In genomic region chr22:49006207-49007012, GRCh38 we compare ENCODE assay signal across 17 cellular contexts.
"Had no signal": no experiment of that assay in that cellular context is flagged by ENCODE, and none has a peak within 500 bp of the region (broad histone marks: within the 10 kb centered on the region; RNA-seq: fewer than 3 reads in every experiment).

No MANE protein-coding gene starts in this region.

- H3K9me3 ChIP-seq: colonic mucosa, mucosa of descending colon, ovary, transverse colon had no signal

- H3K4me3 ChIP-seq: colonic mucosa, mucosa of descending colon, neural progenitor cell, ovary, suprapubic skin, transverse colon had no signal

- H3K9ac ChIP-seq: neural progenitor cell had no signal

- H3K27me3 ChIP-seq: colonic mucosa, neural progenitor cell, ovary, transverse colon had no signal

- H3K4me1 ChIP-seq: colonic mucosa, neural progenitor cell, suprapubic skin, transverse colon had no signal

- H3K36me3 ChIP-seq: colonic mucosa, neural progenitor cell, ovary, suprapubic skin, transverse colon had no signal

- DNase-seq: activated CD4-positive, alpha-beta T cell treated with anti-CD3 and anti-CD28 coated beads, Interleukin-2, amount 50 U/mL, for 4 hours; activated CD4-positive, CD25-positive, alpha-beta regulatory T cell treated with anti-CD3 and anti-CD28 coated beads, Interleukin-2, amount 50 U/mL, for 72 hours; activated naive CD4-positive, alpha-beta T cell treated with anti-CD3 and anti-CD28 coated beads for 36 hours; activated T-cell treated with anti-CD3 and anti-CD28 coated beads, Interleukin-2, amount 50 U/mL, for 24 hours; erythroblast; left ventricle myocardium superior; mucosa of descending colon; naive B cell; stimulated activated CD4-positive, alpha-beta T cell treated with anti-CD3 and anti-CD28 coated beads, Interleukin-12 subunit alpha, Interleukin-12 subunit beta, amount 100 ng/mL, for 4 hours; transverse colon had no signal

- FAIRE-seq: endometrium, frontal cortex had no signal

- H3K27ac ChIP-seq: colonic mucosa, neural progenitor cell, ovary, suprapubic skin, transverse colon had no signal

- H2AFZ ChIP-seq: neural progenitor cell had no signal

- ATAC-seq: activated CD8-positive, alpha-beta memory T cell treated with anti-CD3 and anti-CD28 coated beads, Interleukin-2, amount 10 ng/mL, durations not matched to agents 7 days and 5 days; left ventricle myocardium superior; mucosa of descending colon had no signal

- H3K4me2 ChIP-seq: neural progenitor cell had no signal
